ENCODE assay signal across 8 cellular contexts in genomic region chr3:39051649-39052557, GRCh38. TPM values are rescaled to one million over a fixed set of nuclear protein-coding genes. Genes with fewer than 3 reads are reported as not detected.
DNase-seq lines count a peak whose midpoint lies in the region; ATAC-seq and TF ChIP-seq lines count a peak whose summit lies in the region.

Gene SCN11A, minus strand, starts transcription at chr3:39051944. Its CDS starts 101,582 bp downstream, at chr3:38950362.
Gene WDR48, plus strand, starts transcription at chr3:39052016. Its CDS starts 10 bp downstream, at chr3:39052026.

- H3K4me3 Mint-ChIP-seq in activated B cell treated with CpG ODN at 0.5 μM for 24 hours: peak within 1 kb of the TSS; percentile 97

- ATAC-seq in HG03175 (IDR thresholded peaks at IDR 0.05; ENCODE audit: unreplicated experiment) (peak; percentile 100), activated B cell treated with CpG ODN at 0.5 μM for 24 hours (ENCODE audit: low read depth) (peak; percentile 94)

- peak within 1 kb of the TSS; percentile 96 for H3K27ac ChIP-seq in caudate nucleus (ENCODE audit: low read depth, low read length)

- POLR2A ChIA-PET in activated B cell treated with CpG ODN at 0.5 μM for 24 hours (lab: Charles Lee): interaction anchor here (0.6 to 0.7 kb wide), 3 partner anchors 108 to 886 kb away, joined by 3 read pairs; partner anchors contain the start of gene OXSR1

- H3K27me3 Mint-ChIP-seq in activated B cell treated with CpG ODN at 0.5 μM for 24 hours: no peaks in the 10 kb centered on the region

- CTCF ChIA-PET in activated B cell treated with CpG ODN at 0.5 μM for 24 hours (lab: Charles Lee): no interaction called here

- TF ChIP-seq CTCF in activated B cell treated with CpG ODN at 0.5 μM for 24 hours (IDR thresholded peaks at IDR 0.05): no peak

- intact Hi-C loops in activated B cell treated with CpG ODN at 0.5 μM for 24 hours (cut with micrococcal nuclease): loop anchor here (1.0 to 10.0 kb wide), 8 partner anchors 13 to 1403 kb away; partner anchors contain the start of genes ACAA1, DLEC1, RPL14 and RPSA

- DNase-seq in AG08396 (ENCODE audit: low spot score) (peak; percentile 94), NCI-H2227 treated with DMSO at 0.1 percent for 48 hours (lab: John Stamatoyannopoulos, UW) (peak; percentile 87), activated B cell treated with CpG ODN at 0.5 μM for 24 hours (peak; percentile 80), caudate nucleus (lab: John Stamatoyannopoulos, UW) (peak; percentile 31 to 96 (median 89)), inferior parietal cortex (ENCODE audit: extremely low spot score) (peak; percentile 97), smooth muscle cell of the brain vasculature (ENCODE audit: low read depth, low spot score) (peak; percentile 80)

- in situ Hi-C loops in GM18951 (cut with MboI; ENCODE audit: low sequenced_read_pairs, unreplicated experiment): no loop called here

- H3K9me3 Mint-ChIP-seq in activated B cell treated with CpG ODN at 0.5 μM for 24 hours: no peaks in the 10 kb centered on the region

- peaks cover 10% of the 10 kb centered on the region for H3K36me3 Mint-ChIP-seq in activated B cell treated with CpG ODN at 0.5 μM for 24 hours (ENCODE audit: low read depth)

- peak within 1 kb of the TSS; percentile 98 for H3K27ac Mint-ChIP-seq in activated B cell treated with CpG ODN at 0.5 μM for 24 hours

- H3K4me1 Mint-ChIP-seq in activated B cell treated with CpG ODN at 0.5 μM for 24 hours: peaks cover 39% of the 10 kb centered on the region

- peak; percentile 87 for TF ChIP-seq POLR2A in GM18951 (IDR thresholded peaks at IDR 0.05; ENCODE audit: extremely low read depth, insufficient read depth, insufficient read length)

RNA-seq across cellular contexts. Expression of gene SCN11A, which starts in this region (rescaled TPM):
- 0.16 and 0.20 TPM in 2 replicates for total RNA-seq in activated B cell treated with CpG ODN at 0.5 μM for 24 hours

RNA-seq across cellular contexts. Expression of gene WDR48, which starts in this region (rescaled TPM):
- total RNA-seq in activated B cell treated with CpG ODN at 0.5 μM for 24 hours: 47.7 and 48.9 TPM in 2 replicates

Comparison
In these comparisons a context has a peak if more than half of its experiments do, and no peak if none do; other contexts are left out.
1. Peak in every context shown above with its lines: DNase-seq, ATAC-seq and H3K27ac ChIP-seq.